In the genomic region with DNA sequence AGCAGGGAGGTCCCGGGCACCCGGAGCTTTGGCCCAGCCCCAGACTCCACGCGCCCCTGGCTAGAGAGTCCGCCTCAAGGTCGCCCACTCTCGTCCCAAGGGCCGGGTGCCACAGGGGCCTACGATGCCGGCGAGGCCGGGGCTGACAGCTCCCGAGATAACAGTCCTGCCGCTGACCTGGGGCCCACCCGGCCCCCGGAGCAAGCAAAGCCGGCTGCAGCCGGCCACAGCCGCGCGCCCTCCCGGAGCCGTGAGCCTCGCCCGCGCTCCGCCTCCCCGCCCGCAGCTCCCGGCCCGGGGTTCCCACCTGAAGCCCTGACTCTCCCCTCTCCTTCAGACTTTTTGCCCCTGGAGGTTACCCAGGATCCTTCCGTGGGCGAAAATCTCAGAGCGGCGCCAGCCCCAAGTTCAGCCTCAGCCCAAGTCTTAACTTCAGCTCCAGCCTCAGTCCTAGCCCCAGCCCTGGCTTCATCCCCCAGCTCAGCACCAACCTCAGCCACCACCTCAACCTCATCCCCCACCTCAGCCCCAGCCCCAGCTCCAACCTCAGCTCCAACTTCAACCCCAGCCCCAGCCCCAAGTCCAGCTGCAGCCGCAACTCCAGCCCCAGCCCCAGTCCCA, we compare ENCODE assay signal across 2 cellular contexts.
TF ChIP-seq lines count a peak whose summit lies in the region.

No MANE protein-coding gene starts in this region.

TF ChIP-seq in GM23338, 12 proteins besides CTCF, POLR2A, EP300 and RAD21 (continues in another document):
- TF ChIP-seq, protein P1, sequence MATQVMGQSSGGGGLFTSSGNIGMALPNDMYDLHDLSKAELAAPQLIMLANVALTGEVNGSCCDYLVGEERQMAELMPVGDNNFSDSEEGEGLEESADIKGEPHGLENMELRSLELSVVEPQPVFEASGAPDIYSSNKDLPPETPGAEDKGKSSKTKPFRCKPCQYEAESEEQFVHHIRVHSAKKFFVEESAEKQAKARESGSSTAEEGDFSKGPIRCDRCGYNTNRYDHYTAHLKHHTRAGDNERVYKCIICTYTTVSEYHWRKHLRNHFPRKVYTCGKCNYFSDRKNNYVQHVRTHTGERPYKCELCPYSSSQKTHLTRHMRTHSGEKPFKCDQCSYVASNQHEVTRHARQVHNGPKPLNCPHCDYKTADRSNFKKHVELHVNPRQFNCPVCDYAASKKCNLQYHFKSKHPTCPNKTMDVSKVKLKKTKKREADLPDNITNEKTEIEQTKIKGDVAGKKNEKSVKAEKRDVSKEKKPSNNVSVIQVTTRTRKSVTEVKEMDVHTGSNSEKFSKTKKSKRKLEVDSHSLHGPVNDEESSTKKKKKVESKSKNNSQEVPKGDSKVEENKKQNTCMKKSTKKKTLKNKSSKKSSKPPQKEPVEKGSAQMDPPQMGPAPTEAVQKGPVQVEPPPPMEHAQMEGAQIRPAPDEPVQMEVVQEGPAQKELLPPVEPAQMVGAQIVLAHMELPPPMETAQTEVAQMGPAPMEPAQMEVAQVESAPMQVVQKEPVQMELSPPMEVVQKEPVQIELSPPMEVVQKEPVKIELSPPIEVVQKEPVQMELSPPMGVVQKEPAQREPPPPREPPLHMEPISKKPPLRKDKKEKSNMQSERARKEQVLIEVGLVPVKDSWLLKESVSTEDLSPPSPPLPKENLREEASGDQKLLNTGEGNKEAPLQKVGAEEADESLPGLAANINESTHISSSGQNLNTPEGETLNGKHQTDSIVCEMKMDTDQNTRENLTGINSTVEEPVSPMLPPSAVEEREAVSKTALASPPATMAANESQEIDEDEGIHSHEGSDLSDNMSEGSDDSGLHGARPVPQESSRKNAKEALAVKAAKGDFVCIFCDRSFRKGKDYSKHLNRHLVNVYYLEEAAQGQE (IDR thresholded peaks at IDR 0.05; ENCODE audit: unreplicated experiment): no peak
- TF ChIP-seq, protein P2, sequence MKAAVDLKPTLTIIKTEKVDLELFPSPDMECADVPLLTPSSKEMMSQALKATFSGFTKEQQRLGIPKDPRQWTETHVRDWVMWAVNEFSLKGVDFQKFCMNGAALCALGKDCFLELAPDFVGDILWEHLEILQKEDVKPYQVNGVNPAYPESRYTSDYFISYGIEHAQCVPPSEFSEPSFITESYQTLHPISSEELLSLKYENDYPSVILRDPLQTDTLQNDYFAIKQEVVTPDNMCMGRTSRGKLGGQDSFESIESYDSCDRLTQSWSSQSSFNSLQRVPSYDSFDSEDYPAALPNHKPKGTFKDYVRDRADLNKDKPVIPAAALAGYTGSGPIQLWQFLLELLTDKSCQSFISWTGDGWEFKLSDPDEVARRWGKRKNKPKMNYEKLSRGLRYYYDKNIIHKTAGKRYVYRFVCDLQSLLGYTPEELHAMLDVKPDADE (IDR thresholded peaks at IDR 0.05): no peak
- TF ChIP-seq NANOG (IDR thresholded peaks at IDR 0.05; ENCODE audit: borderline replicate concordance): no peak
- no peak for TF ChIP-seq ZNF331 (CRISPR knock-in tag; IDR thresholded peaks at IDR 0.05; ENCODE audit: low read depth)
- TF ChIP-seq, protein P3, sequence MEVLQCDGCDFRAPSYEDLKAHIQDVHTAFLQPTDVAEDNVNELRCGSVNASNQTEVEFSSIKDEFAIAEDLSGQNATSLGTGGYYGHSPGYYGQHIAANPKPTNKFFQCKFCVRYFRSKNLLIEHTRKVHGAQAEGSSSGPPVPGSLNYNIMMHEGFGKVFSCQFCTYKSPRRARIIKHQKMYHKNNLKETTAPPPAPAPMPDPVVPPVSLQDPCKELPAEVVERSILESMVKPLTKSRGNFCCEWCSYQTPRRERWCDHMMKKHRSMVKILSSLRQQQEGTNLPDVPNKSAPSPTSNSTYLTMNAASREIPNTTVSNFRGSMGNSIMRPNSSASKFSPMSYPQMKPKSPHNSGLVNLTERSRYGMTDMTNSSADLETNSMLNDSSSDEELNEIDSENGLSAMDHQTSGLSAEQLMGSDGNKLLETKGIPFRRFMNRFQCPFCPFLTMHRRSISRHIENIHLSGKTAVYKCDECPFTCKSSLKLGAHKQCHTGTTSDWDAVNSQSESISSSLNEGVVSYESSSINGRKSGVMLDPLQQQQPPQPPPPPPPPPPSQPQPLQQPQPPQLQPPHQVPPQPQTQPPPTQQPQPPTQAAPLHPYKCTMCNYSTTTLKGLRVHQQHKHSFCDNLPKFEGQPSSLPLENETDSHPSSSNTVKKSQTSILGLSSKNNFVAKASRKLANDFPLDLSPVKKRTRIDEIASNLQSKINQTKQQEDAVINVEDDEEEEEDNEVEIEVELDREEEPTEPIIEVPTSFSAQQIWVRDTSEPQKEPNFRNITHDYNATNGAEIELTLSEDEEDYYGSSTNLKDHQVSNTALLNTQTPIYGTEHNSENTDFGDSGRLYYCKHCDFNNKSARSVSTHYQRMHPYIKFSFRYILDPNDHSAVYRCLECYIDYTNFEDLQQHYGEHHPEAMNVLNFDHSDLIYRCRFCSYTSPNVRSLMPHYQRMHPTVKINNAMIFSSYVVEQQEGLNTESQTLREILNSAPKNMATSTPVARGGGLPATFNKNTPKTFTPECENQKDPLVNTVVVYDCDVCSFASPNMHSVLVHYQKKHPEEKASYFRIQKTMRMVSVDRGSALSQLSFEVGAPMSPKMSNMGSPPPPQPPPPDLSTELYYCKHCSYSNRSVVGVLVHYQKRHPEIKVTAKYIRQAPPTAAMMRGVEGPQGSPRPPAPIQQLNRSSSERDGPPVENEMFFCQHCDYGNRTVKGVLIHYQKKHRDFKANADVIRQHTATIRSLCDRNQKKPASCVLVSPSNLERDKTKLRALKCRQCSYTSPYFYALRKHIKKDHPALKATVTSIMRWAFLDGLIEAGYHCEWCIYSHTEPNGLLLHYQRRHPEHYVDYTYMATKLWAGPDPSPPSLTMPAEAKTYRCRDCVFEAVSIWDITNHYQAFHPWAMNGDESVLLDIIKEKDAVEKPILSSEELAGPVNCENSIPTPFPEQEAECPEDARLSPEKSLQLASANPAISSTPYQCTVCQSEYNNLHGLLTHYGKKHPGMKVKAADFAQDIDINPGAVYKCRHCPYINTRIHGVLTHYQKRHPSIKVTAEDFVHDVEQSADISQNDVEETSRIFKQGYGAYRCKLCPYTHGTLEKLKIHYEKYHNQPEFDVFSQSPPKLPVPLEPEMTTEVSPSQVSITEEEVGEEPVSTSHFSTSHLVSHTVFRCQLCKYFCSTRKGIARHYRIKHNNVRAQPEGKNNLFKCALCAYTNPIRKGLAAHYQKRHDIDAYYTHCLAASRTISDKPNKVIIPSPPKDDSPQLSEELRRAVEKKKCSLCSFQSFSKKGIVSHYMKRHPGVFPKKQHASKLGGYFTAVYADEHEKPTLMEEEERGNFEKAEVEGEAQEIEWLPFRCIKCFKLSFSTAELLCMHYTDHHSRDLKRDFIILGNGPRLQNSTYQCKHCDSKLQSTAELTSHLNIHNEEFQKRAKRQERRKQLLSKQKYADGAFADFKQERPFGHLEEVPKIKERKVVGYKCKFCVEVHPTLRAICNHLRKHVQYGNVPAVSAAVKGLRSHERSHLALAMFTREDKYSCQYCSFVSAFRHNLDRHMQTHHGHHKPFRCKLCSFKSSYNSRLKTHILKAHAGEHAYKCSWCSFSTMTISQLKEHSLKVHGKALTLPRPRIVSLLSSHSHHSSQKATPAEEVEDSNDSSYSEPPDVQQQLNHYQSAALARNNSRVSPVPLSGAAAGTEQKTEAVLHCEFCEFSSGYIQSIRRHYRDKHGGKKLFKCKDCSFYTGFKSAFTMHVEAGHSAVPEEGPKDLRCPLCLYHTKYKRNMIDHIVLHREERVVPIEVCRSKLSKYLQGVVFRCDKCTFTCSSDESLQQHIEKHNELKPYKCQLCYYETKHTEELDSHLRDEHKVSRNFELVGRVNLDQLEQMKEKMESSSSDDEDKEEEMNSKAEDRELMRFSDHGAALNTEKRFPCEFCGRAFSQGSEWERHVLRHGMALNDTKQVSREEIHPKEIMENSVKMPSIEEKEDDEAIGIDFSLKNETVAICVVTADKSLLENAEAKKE (CRISPR knock-in tag; IDR thresholded peaks at IDR 0.05): no peak
- TF ChIP-seq JUNB (IDR thresholded peaks at IDR 0.05; ENCODE audit: unreplicated experiment): no peak
- no peak for TF ChIP-seq EZH2phosphoT487 (IDR thresholded peaks at IDR 0.05; ENCODE audit: unreplicated experiment)
- no peak for TF ChIP-seq STAT1 (IDR thresholded peaks at IDR 0.05; ENCODE audit: unreplicated experiment)

TF ChIP-seq in H1, 55 proteins besides CTCF, POLR2A, EP300 and RAD21 (continues in another document):
- TF ChIP-seq RXRA (IDR thresholded peaks at IDR 0.05; ENCODE audit: insufficient read depth, low read depth, low read length): no peak
- TF ChIP-seq, protein P4, sequence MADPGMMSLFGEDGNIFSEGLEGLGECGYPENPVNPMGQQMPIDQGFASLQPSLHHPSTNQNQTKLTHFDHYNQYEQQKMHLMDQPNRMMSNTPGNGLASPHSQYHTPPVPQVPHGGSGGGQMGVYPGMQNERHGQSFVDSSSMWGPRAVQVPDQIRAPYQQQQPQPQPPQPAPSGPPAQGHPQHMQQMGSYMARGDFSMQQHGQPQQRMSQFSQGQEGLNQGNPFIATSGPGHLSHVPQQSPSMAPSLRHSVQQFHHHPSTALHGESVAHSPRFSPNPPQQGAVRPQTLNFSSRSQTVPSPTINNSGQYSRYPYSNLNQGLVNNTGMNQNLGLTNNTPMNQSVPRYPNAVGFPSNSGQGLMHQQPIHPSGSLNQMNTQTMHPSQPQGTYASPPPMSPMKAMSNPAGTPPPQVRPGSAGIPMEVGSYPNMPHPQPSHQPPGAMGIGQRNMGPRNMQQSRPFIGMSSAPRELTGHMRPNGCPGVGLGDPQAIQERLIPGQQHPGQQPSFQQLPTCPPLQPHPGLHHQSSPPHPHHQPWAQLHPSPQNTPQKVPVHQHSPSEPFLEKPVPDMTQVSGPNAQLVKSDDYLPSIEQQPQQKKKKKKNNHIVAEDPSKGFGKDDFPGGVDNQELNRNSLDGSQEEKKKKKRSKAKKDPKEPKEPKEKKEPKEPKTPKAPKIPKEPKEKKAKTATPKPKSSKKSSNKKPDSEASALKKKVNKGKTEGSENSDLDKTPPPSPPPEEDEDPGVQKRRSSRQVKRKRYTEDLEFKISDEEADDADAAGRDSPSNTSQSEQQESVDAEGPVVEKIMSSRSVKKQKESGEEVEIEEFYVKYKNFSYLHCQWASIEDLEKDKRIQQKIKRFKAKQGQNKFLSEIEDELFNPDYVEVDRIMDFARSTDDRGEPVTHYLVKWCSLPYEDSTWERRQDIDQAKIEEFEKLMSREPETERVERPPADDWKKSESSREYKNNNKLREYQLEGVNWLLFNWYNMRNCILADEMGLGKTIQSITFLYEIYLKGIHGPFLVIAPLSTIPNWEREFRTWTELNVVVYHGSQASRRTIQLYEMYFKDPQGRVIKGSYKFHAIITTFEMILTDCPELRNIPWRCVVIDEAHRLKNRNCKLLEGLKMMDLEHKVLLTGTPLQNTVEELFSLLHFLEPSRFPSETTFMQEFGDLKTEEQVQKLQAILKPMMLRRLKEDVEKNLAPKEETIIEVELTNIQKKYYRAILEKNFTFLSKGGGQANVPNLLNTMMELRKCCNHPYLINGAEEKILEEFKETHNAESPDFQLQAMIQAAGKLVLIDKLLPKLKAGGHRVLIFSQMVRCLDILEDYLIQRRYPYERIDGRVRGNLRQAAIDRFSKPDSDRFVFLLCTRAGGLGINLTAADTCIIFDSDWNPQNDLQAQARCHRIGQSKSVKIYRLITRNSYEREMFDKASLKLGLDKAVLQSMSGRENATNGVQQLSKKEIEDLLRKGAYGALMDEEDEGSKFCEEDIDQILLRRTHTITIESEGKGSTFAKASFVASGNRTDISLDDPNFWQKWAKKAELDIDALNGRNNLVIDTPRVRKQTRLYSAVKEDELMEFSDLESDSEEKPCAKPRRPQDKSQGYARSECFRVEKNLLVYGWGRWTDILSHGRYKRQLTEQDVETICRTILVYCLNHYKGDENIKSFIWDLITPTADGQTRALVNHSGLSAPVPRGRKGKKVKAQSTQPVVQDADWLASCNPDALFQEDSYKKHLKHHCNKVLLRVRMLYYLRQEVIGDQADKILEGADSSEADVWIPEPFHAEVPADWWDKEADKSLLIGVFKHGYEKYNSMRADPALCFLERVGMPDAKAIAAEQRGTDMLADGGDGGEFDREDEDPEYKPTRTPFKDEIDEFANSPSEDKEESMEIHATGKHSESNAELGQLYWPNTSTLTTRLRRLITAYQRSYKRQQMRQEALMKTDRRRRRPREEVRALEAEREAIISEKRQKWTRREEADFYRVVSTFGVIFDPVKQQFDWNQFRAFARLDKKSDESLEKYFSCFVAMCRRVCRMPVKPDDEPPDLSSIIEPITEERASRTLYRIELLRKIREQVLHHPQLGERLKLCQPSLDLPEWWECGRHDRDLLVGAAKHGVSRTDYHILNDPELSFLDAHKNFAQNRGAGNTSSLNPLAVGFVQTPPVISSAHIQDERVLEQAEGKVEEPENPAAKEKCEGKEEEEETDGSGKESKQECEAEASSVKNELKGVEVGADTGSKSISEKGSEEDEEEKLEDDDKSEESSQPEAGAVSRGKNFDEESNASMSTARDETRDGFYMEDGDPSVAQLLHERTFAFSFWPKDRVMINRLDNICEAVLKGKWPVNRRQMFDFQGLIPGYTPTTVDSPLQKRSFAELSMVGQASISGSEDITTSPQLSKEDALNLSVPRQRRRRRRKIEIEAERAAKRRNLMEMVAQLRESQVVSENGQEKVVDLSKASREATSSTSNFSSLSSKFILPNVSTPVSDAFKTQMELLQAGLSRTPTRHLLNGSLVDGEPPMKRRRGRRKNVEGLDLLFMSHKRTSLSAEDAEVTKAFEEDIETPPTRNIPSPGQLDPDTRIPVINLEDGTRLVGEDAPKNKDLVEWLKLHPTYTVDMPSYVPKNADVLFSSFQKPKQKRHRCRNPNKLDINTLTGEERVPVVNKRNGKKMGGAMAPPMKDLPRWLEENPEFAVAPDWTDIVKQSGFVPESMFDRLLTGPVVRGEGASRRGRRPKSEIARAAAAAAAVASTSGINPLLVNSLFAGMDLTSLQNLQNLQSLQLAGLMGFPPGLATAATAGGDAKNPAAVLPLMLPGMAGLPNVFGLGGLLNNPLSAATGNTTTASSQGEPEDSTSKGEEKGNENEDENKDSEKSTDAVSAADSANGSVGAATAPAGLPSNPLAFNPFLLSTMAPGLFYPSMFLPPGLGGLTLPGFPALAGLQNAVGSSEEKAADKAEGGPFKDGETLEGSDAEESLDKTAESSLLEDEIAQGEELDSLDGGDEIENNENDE (IDR thresholded peaks at IDR 0.05; ENCODE audit: insufficient replicate concordance, low read length): no peak
- TF ChIP-seq SP1 (IDR thresholded peaks at IDR 0.05; ENCODE audit: low read depth, low read length): no peak
- no peak for TF ChIP-seq TAF7 (optimal IDR thresholded peaks at IDR 0.05; ENCODE audit: borderline replicate concordance, low read depth, low read length)
- no peak for TF ChIP-seq NANOG (IDR thresholded peaks at IDR 0.05; ENCODE audit: insufficient read depth, low read depth, low read length, poor library complexity, severe bottlenecking)
- no peak for TF ChIP-seq CHD1 (IDR thresholded peaks at IDR 0.05; ENCODE audit: low read depth, low read length)
- TF ChIP-seq, protein P5, sequence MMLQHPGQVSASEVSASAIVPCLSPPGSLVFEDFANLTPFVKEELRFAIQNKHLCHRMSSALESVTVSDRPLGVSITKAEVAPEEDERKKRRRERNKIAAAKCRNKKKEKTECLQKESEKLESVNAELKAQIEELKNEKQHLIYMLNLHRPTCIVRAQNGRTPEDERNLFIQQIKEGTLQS (IDR thresholded peaks at IDR 0.05; ENCODE audit: insufficient read depth, low read depth, low read length): no peak
- no peak for TF ChIP-seq TBP (IDR thresholded peaks at IDR 0.05; ENCODE audit: low read depth, low read length)
- TF ChIP-seq JUND (IDR thresholded peaks at IDR 0.05; ENCODE audit: low read length): no peak
- no peak for TF ChIP-seq TEAD4 (IDR thresholded peaks at IDR 0.05; ENCODE audit: low read depth, low read length)
- no peak for TF ChIP-seq GABPA (IDR thresholded peaks at IDR 0.05; ENCODE audit: borderline replicate concordance, insufficient read depth, low read length)
- no peak for TF ChIP-seq CBX5 (IDR thresholded peaks at IDR 0.05; ENCODE audit: low read depth, low read length)
- TF ChIP-seq CREB1 (IDR thresholded peaks at IDR 0.05): no peak
- no peak for TF ChIP-seq HDAC6 (IDR thresholded peaks at IDR 0.05; ENCODE audit: low read depth, low read length)
- no peak for TF ChIP-seq KDM4A (IDR thresholded peaks at IDR 0.05; ENCODE audit: low read depth, low read length, severe bottlenecking)
- no peak for TF ChIP-seq POU5F1 (IDR thresholded peaks at IDR 0.05; ENCODE audit: low read depth, low read length)
- no peak for TF ChIP-seq ZNF274 (IDR thresholded peaks at IDR 0.05; ENCODE audit: borderline replicate concordance, extremely low read depth, low read length)
- no peak for TF ChIP-seq CBX8 (IDR thresholded peaks at IDR 0.05; ENCODE audit: borderline replicate concordance, low read depth, low read length)
- TF ChIP-seq KDM1A (IDR thresholded peaks at IDR 0.05; ENCODE audit: borderline replicate concordance, low read length): no peak
